8 cellular contexts compared by ENCODE assay signal in the genomic region with DNA sequence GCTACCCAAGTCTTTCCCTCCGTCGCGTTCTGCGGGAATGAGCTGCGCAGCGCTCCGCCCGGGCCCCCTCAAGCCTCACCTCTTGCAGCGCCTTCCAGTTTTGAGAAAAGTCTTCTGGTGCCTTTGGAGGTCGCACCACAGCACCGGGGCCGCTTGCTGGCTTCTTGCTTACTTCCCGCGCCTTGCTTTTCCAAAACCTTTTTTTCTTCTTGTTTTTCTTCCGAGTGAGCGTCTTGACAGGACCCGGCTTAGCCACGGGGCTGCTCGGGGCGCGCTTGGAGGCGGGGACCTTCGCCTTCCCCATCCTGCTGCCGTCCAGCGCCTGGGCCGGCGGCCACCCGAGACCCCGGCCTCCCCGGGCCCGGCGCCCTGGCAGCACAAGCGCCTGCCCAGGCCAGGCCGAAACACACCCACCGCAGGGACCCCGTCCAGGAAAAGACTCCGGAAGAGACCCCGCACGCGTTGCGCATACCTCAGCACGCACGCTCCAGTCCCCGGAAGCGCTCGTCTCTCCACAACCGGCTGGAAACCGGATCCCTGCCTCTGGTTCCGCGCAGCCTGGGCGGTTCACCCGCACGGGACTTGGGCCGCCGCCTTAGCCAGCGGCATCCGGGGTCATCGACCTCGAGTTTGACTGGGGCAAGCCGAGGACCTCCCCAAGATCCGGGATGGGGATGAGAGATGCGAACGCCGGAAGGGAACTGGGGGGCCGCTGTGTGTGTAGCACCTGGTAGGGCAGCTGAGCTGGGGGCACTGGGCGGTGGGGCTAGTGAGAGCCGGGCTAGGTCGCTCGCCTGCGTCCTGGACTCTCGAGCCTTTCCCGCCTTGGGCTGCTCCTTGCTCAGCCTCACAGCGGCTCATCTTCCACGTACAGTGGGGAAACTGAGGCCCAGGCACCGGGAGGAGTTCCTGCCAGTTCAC. TPM values are rescaled to one million over a fixed set of nuclear protein-coding genes. Genes with fewer than 3 reads are reported as not detected.
DNase-seq lines count a peak whose midpoint lies in the region; ATAC-seq and TF ChIP-seq lines count a peak whose summit lies in the region.

A gene with protein sequence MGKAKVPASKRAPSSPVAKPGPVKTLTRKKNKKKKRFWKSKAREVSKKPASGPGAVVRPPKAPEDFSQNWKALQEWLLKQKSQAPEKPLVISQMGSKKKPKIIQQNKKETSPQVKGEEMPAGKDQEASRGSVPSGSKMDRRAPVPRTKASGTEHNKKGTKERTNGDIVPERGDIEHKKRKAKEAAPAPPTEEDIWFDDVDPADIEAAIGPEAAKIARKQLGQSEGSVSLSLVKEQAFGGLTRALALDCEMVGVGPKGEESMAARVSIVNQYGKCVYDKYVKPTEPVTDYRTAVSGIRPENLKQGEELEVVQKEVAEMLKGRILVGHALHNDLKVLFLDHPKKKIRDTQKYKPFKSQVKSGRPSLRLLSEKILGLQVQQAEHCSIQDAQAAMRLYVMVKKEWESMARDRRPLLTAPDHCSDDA (minus strand): TSS at position 470 of the 921 bp plus-strand sequence. CDS start 166 bp downstream, at position 304.

- ATAC-seq in HG03196 (IDR thresholded peaks at IDR 0.05; ENCODE audit: unreplicated experiment) (peak; percentile 58), left lung (peak; percentile 96)

- peak within 1 kb of the TSS; percentile 94 for H3K27ac Mint-ChIP-seq in activated CD4-positive, alpha-beta T cell treated with anti-CD3 and anti-CD28 coated beads, Interleukin-2, amount 10 ng/mL, durations not matched to agents 24 days and 14 days

- TF ChIP-seq POLR2A in GM18951 (IDR thresholded peaks at IDR 0.05; ENCODE audit: extremely low read depth, insufficient read depth, insufficient read length), result peak; percentile 61

- DNase-seq in AG09319 (ENCODE audit: extremely low read depth, low read depth) (peak; percentile 54), NCI-H524 treated with DMSO at 0.1 percent for 48 hours (lab: John Stamatoyannopoulos, UW) (peak; percentile 78), coronary artery (ENCODE audit: low spot score) (peak; percentile 91), left lung (peak; percentile 80 to 93)
- peak; percentile 96 for DNase-seq in activated CD4-positive, alpha-beta T cell treated with anti-CD3 and anti-CD28 coated beads, Interleukin-2, amount 10 ng/mL, durations not matched to agents 24 days and 14 days
- DNase-seq in stimulated activated CD4-positive, alpha-beta T cell treated with anti-CD3 and anti-CD28 coated beads, Interleukin-2, amount 100 ng/mL, for 4 hours (ENCODE audit: low read depth), result peak; percentile 68

- in situ Hi-C loops in GM18951 (cut with MboI; ENCODE audit: low sequenced_read_pairs, unreplicated experiment), result no loop called here

- peaks cover 7 to 31% of the 10 kb centered on the region in 2 donors for H3K4me1 ChIP-seq in left lung

- TF ChIP-seq CTCF in AG09319 (IDR thresholded peaks at IDR 0.05; ENCODE audit: low read depth, low read length), result no peak
- TF ChIP-seq CTCF in coronary artery (IDR thresholded peaks at IDR 0.05), result no peak
- no peak for TF ChIP-seq CTCF in left lung (IDR thresholded peaks at IDR 0.05)

- no peaks in the 10 kb centered on the region for H3K27me3 Mint-ChIP-seq in activated CD4-positive, alpha-beta T cell treated with anti-CD3 and anti-CD28 coated beads, Interleukin-2, amount 10 ng/mL, durations not matched to agents 24 days and 14 days

- H3K4me3 Mint-ChIP-seq in activated CD4-positive, alpha-beta T cell treated with anti-CD3 and anti-CD28 coated beads, Interleukin-2, amount 10 ng/mL, durations not matched to agents 24 days and 14 days, result peak within 1 kb of the TSS; percentile 88

- peaks cover 44% of the 10 kb centered on the region for H3K4me1 Mint-ChIP-seq in activated CD4-positive, alpha-beta T cell treated with anti-CD3 and anti-CD28 coated beads, Interleukin-2, amount 10 ng/mL, durations not matched to agents 24 days and 14 days

- intact Hi-C loops in activated CD4-positive, alpha-beta T cell treated with anti-CD3 and anti-CD28 coated beads, Interleukin-2, amount 10 ng/mL, durations not matched to agents 24 days and 14 days (cut with micrococcal nuclease), result loop anchor here (1.0 to 5.0 kb wide), 4 partner anchors 42 to 82 kb away; a partner anchor contains a TSS
- intact Hi-C loops in left lung (cut with DNase I), result no loop called here

- H3K27ac ChIP-seq in coronary artery (peak within 1 kb of the TSS; percentile 54 to 88), left lung (peak within 1 kb of the TSS; percentile 77 to 80)

- H3K4me3 ChIP-seq in coronary artery (peak within 1 kb of the TSS; percentile 89), left lung (peak within 1 kb of the TSS; percentile 76 to 85)

- peaks cover 38% of the 10 kb centered on the region for H3K36me3 Mint-ChIP-seq in activated CD4-positive, alpha-beta T cell treated with anti-CD3 and anti-CD28 coated beads, Interleukin-2, amount 10 ng/mL, durations not matched to agents 24 days and 14 days (ENCODE audit: low read depth)

- peaks cover 0 to 27% of the 10 kb centered on the region in 2 donors for H3K36me3 ChIP-seq in left lung

- H3K9me3 Mint-ChIP-seq in activated CD4-positive, alpha-beta T cell treated with anti-CD3 and anti-CD28 coated beads, Interleukin-2, amount 10 ng/mL, durations not matched to agents 24 days and 14 days, result no peaks in the 10 kb centered on the region

- no peaks in the 10 kb centered on the region for H3K9me3 ChIP-seq in left lung

- no peaks in the 10 kb centered on the region for H3K27me3 ChIP-seq in left lung

RNA-seq across cellular contexts. Expression of the gene that starts here (rescaled TPM):
- total RNA-seq in activated CD4-positive, alpha-beta T cell treated with anti-CD3 and anti-CD28 coated beads, Interleukin-2, amount 10 ng/mL, durations not matched to agents 24 days and 14 days, result 39.9 and 42.3 TPM in 2 replicates
- total RNA-seq in left lung, result 10 to 100 TPM; 16.9 to 23.4 TPM

Comparison
In these comparisons a context has a peak if more than half of its experiments do, and no peak if none do; other contexts are left out.
1. Peak in every context shown above with its lines: DNase-seq, ATAC-seq, H3K4me3 ChIP-seq and H3K27ac ChIP-seq.